6 cellular contexts compared by ENCODE assay signal in the genomic region with DNA sequence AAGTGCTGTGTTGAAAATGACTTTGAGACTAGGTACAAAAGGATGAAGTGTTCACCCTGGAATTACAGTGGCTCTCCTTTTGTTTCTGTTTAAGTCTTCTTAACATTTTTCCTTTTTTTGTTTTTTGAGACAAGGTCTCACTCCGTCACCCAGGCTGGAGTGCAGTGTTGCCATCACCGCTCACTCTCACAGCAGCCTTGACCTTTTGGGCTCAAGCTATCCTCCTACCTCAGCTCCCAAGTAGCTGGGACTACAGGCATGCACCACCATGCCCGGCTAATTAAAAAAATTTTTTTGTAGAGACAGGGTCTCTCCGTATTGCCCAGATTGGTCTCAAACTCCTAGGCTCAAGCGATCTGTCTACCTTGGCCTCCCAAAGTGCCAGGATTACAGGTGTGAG.
"Had no signal": no experiment of that assay in that cellular context is flagged by ENCODE, and none has a peak within 500 bp of the region (broad histone marks: within the 10 kb centered on the region; RNA-seq: fewer than 3 reads in every experiment).

No MANE protein-coding gene starts in this region.

- H3K27me3 Mint-ChIP-seq: IgD-negative memory B cell had no signal

- DNase-seq: IMR-90, KBM-7, KG1 had no signal

- H3K4me3 Mint-ChIP-seq: IgD-negative memory B cell had no signal

- H3K27ac Mint-ChIP-seq: IgD-negative memory B cell had no signal

- FAIRE-seq: HepG2 had no signal

- H3K27ac ChIP-seq: HL-60 had no signal

- H3K9me3 Mint-ChIP-seq: IgD-negative memory B cell had no signal

- ATAC-seq: HepG2 had no signal
